ENCODE assay signal across 8 cellular contexts in genomic region chr13:110706570-110707378, GRCh38. TPM values are rescaled to one million over a fixed set of nuclear protein-coding genes. Genes with fewer than 3 reads are reported as not detected.
DNase-seq lines count a peak whose midpoint lies in the region; ATAC-seq and TF ChIP-seq lines count a peak whose summit lies in the region.

No MANE protein-coding gene starts in this region.

- peak; percentile 2 for ATAC-seq in GM19035 (IDR thresholded peaks at IDR 0.05; ENCODE audit: unreplicated experiment)
- ATAC-seq in omental fat pad (ENCODE audit: low FRiP score), result peak; percentile 2

- H3K4me3 Mint-ChIP-seq in IgD-negative memory B cell, result peak overlapping the region; percentile 52 to 93 (median 84)

- H3K9me3 Mint-ChIP-seq in IgD-negative memory B cell, result no peaks in the 10 kb centered on the region

- no peaks in the 10 kb centered on the region for H3K36me3 Mint-ChIP-seq in IgD-negative memory B cell

- peaks cover 17 to 42% (median 30%) of the 10 kb centered on the region in 3 donors for H3K4me1 Mint-ChIP-seq in IgD-negative memory B cell

- H3K27me3 Mint-ChIP-seq in IgD-negative memory B cell, result no peaks in the 10 kb centered on the region

- peak overlapping the region; percentile 66 to 90 for H3K27ac ChIP-seq in coronary artery

- peak; percentile 56 for DNase-seq in coronary artery (ENCODE audit: low spot score)
- no peak for DNase-seq in omental fat pad (ENCODE audit: low spot score)
- DNase-seq in cerebellar cortex (ENCODE audit: low spot score), result no peak
- DNase-seq in superior temporal gyrus (ENCODE audit: extremely low spot score), result no peak
- DNase-seq in NCI-H226, result no peak
- DNase-seq in kidney tubule cell (ENCODE audit: low spot score), result no peak

- peak overlapping the region; percentile 79 for H3K4me3 ChIP-seq in coronary artery

- peak overlapping the region in 2 of 3 donors; percentile 6 to 63 for H3K27ac Mint-ChIP-seq in IgD-negative memory B cell

- no peak for TF ChIP-seq CTCF in coronary artery (IDR thresholded peaks at IDR 0.05)
- no peak for TF ChIP-seq CTCF in omental fat pad (IDR thresholded peaks at IDR 0.05)

RNA-seq across cellular contexts. Expression of gene CARS2, which starts 0.9 kb away (rescaled TPM):
- 68.5 TPM for polyA plus RNA-seq in IgD-negative memory B cell
- total RNA-seq in omental fat pad, result 100 to 1,000 TPM in 1 of 4 donors, 10 to 100 TPM in 3; 40.0 to 398 (median 65.2) TPM

RNA-seq across cellular contexts. Expression of gene ING1, which starts 6.7 kb away (rescaled TPM):
- polyA plus RNA-seq in IgD-negative memory B cell, result 25.0 TPM
- 10 to 100 TPM; 14.9 to 56.6 (median 20.8) TPM for total RNA-seq in omental fat pad
